In the genomic region with DNA sequence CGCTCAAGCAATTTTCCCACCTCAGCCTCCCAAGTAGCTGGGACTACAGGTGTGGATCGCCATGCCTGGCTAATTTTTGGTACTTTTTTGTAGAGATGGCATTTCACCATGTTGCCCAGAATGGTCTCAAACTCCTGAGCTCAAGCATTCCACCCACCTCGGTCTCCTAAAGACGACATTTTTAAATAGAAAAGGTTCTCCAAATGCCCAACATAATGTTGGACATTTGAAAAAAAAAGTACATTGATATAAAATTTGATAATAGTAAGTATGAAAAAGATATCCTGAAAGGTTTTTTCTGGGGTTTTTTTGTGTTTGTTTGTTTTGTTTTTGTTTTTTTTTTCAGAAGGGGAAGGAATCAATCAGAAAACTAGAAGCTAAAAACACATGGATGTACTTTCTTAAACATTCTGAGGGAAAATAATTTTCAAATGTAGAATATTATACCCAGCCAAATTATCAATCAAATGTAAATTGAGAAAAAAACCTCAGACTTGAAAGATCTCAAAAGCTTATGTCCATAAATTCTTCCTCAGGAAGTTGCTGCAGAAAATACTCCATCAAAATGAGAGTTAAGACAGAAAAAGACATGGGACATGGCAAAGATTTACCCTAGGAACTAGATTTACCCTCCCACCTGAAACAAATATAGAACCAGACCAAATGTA, we compare ENCODE assay signal across 9 cellular contexts. TPM values are rescaled to one million over a fixed set of nuclear protein-coding genes. Genes with fewer than 3 reads are reported as not detected.
"Had no signal": no experiment of that assay in that cellular context is flagged by ENCODE, and none has a peak within 500 bp of the region (broad histone marks: within the 10 kb centered on the region; RNA-seq: fewer than 3 reads in every experiment).

No MANE protein-coding gene starts in this region.

- DNase-seq: GM23248, H9, HCEC 1CT, KBM-7 had no signal

- H3K4me3 Mint-ChIP-seq: H9, IgD-negative memory B cell had no signal

- H2AFZ ChIP-seq: GM23248 had no signal

- H3K4me3 ChIP-seq: GM23248 had no signal

- H3K4me1 Mint-ChIP-seq: IgD-negative memory B cell had no signal

- H3K27ac Mint-ChIP-seq: H9, IgD-negative memory B cell had no signal

- H3K27ac ChIP-seq: GM23248 had no signal

- H3K36me3 Mint-ChIP-seq: IgD-negative memory B cell had no signal

- H3K27me3 Mint-ChIP-seq: IgD-negative memory B cell had no signal

- FAIRE-seq: H1, H54, HTR-8/SVneo had no signal

- H3K9ac ChIP-seq: GM23248 had no signal

RNA-seq across cellular contexts. Expression of gene MYCN, which starts 42.8 kb away (rescaled TPM):
- total RNA-seq: GM23248, HT-29 had no signal
- polyA plus RNA-seq: GM23248, IgD-negative memory B cell had no signal
